Comparison of ENCODE assay signal across 16 cellular contexts in genomic region chr3:89104499-89104898, GRCh38. TPM values are rescaled to one million over a fixed set of nuclear protein-coding genes. Genes with fewer than 3 reads are reported as not detected.
DNase-seq lines count a peak whose midpoint lies in the region; ATAC-seq and TF ChIP-seq lines count a peak whose summit lies in the region.
"Had no signal": no experiment of that assay in that cellular context is flagged by ENCODE, and none has a peak within 500 bp of the region (broad histone marks: within the 10 kb centered on the region; RNA-seq: fewer than 3 reads in every experiment).

No MANE protein-coding gene starts in this region.

- intact Hi-C loops in heart left ventricle (cut with DNase I), result loop anchor here in 5 of 10 donors (10.0 kb wide), 3 partner anchors 140 to 900 kb away; no protein-coding TSS in a partner anchor
- intact Hi-C loops in right cardiac atrium (cut with DNase I), result no loop called here
- intact Hi-C loops in PC-3 (cut with micrococcal nuclease), result loop anchor here (10.0 kb wide), 1 partner anchor 1080 kb away; no protein-coding TSS in a partner anchor

- CTCF ChIA-PET in PC-3 (lab: Charles Lee), result no interaction called here

- ATAC-seq in heart left ventricle, result peak in 1 of 4 donors; percentile 39
- ATAC-seq in right cardiac atrium, result no peak
- ATAC-seq in PC-3, result no peak

- H3K9me3 ChIP-seq in heart left ventricle, result no peaks in the 10 kb centered on the region
- H3K9me3 ChIP-seq in right cardiac atrium (ENCODE audit: control insufficient read depth, low read length), result no peaks in the 10 kb centered on the region
- H3K9me3 ChIP-seq in PC-3 (ENCODE audit: low read length), result no peaks in the 10 kb centered on the region
- H3K9me3 ChIP-seq in stomach smooth muscle (ENCODE audit: control insufficient read depth in 2 of 2, low read length in 2 of 2), result no peaks in the 10 kb centered on the region

- no peaks in the 10 kb centered on the region for H3K36me3 ChIP-seq in heart left ventricle
- H3K36me3 ChIP-seq in PC-3 (ENCODE audit: low read depth, low read length), result no peaks in the 10 kb centered on the region
- no peaks in the 10 kb centered on the region for H3K36me3 ChIP-seq in stomach smooth muscle (ENCODE audit: control insufficient read depth in 2 of 2, insufficient read depth in 2 of 2, low read length in 2 of 2)

- no peak overlapping the region for H3K9ac ChIP-seq in PC-3 (ENCODE audit: low read length)
- no peak overlapping the region for H3K9ac ChIP-seq in stomach smooth muscle (ENCODE audit: low read length in 2 of 2)

- DNase-seq in heart left ventricle (no peak), right cardiac atrium (no peak), HCEC 1CT (peak; percentile 11), PC-3 (no peak), Kasumi-1 (lab: John Stamatoyannopoulos, UW) (no peak), kidney tubule cell (ENCODE audit: low spot score) (no peak), NCI-H69 (lab: John Stamatoyannopoulos, UW) (no peak)
- DNase-seq: DMS153, H7, NCI-H1436, NCI-H2029 treated with DMSO at 0.1 percent for 48 hours, NCI-H510A, SIG-M5 had no signal

- WGBS in heart left ventricle, 4 donors, result 46 to 63% (median 57%) methylated on average over 3 of the region's 3 CpGs
- WGBS in right cardiac atrium, result 53% methylated on average over 3 of the region's 3 CpGs

- H3K9me2 ChIP-seq in PC-3 (replicated peaks; ENCODE audit: low read length), result no peaks in the 10 kb centered on the region

- H3K27me3 ChIP-seq in heart left ventricle (peaks cover 0 to 14% (median 0%) of the 10 kb centered on the region in 9 donors), right cardiac atrium (ENCODE audit: control insufficient read depth, insufficient read depth) (no peaks in the 10 kb centered on the region), PC-3 (ENCODE audit: low read length) (peaks cover 53% of the 10 kb centered on the region), stomach smooth muscle (ENCODE audit: control insufficient read depth in 1 of 2, insufficient read depth in 2 of 2, low read length in 2 of 2) (no peaks in the 10 kb centered on the region)

- no peaks in the 10 kb centered on the region for H3F3A ChIP-seq in PC-3 (ENCODE audit: low read length, unreplicated experiment)

- peak overlapping the region; percentile 18; the same call in 1 of the 2 replicates for H3K4me2 ChIP-seq in PC-3 (ENCODE audit: low read length)

- peaks cover 0 to 14% (median 0%) of the 10 kb centered on the region in 12 donors for H3K4me1 ChIP-seq in heart left ventricle
- no peaks in the 10 kb centered on the region for H3K4me1 ChIP-seq in right cardiac atrium (ENCODE audit: control insufficient read depth, insufficient read depth, low read length)
- no peaks in the 10 kb centered on the region for H3K4me1 ChIP-seq in PC-3 (ENCODE audit: insufficient read depth, low read length)
- H3K4me1 ChIP-seq in stomach smooth muscle (ENCODE audit: control insufficient read depth, insufficient read depth, low read length), result peaks cover 2% of the 10 kb centered on the region

- no peak for TF ChIP-seq POLR2A in heart left ventricle (IDR thresholded peaks at IDR 0.05)

- no TSS peak for BruUV-seq in PC-3 (replicated peaks; lab: Mats Ljungman, UMichigan)

- no peaks in the 10 kb centered on the region for H3K79me2 ChIP-seq in PC-3 (ENCODE audit: low read length)

- H3K4me3 ChIP-seq in heart left ventricle (peak overlapping the region in 7 of 12 donors; percentile 1 to 44 (median 15)), right cardiac atrium (ENCODE audit: low read length) (no peak overlapping the region), PC-3 (ENCODE audit: low read length) (no peak overlapping the region), stomach smooth muscle (ENCODE audit: low read length in 2 of 2) (peak overlapping the region; percentile 30 to 37)

- POLR2A ChIA-PET in PC-3 (lab: Charles Lee; ENCODE audit: unreplicated experiment), result no interaction called here

- no peak for TF ChIP-seq CTCF in heart left ventricle (IDR thresholded peaks at IDR 0.05)
- TF ChIP-seq CTCF in PC-3 (conservative IDR thresholded peaks at IDR 0.05; ENCODE audit: low read depth, low read length), result no peak

- no peaks in the 10 kb centered on the region for H4K20me1 ChIP-seq in PC-3 (ENCODE audit: low read length)

- H2AFZ ChIP-seq in PC-3 (ENCODE audit: low read length), result no peak overlapping the region

- H3K27ac ChIP-seq in heart left ventricle, result peak overlapping the region in 7 of 12 donors; percentile 1 to 50 (median 18)
- no peak overlapping the region for H3K27ac ChIP-seq in right cardiac atrium (ENCODE audit: low read length)
- no peak overlapping the region for H3K27ac ChIP-seq in PC-3 (ENCODE audit: low read length)
- no peak overlapping the region for H3K27ac ChIP-seq in stomach smooth muscle (ENCODE audit: low read length)

RNA-seq across cellular contexts. Expression of gene EPHA3, which starts 2.9 kb away (rescaled TPM):
- total RNA-seq in heart left ventricle (1 to 10 TPM; 2.2 to 9.4 (median 4.4) TPM), right cardiac atrium (10 to 100 TPM in 1 of 4 donors, 1 to 10 TPM in 3; 6.5 to 12.9 (median 7.3) TPM), PC-3 (2014; rRNA removed) (0.33 TPM in 1 of 2 replicates, not detected in the other)
- polyA plus RNA-seq in heart left ventricle (1 to 10 TPM; 1.0 to 1.3 TPM), right cardiac atrium (2.7 TPM)
- total RNA-seq: A172 had no signal
- polyA plus RNA-seq: CD14-positive monocyte had no signal

Comparison
In these comparisons a context has a peak if more than half of its experiments do, and no peak if none do; other contexts are left out.
1. H3K27ac ChIP-seq: peak in heart left ventricle (7 of 12); none in right cardiac atrium (single experiment), PC-3 (single experiment) and stomach smooth muscle (single experiment).
2. H3K4me3 ChIP-seq: peak in heart left ventricle (7 of 12) and stomach smooth muscle (2 of 2); none in right cardiac atrium (single experiment) and PC-3 (single experiment).